In the genomic region with DNA sequence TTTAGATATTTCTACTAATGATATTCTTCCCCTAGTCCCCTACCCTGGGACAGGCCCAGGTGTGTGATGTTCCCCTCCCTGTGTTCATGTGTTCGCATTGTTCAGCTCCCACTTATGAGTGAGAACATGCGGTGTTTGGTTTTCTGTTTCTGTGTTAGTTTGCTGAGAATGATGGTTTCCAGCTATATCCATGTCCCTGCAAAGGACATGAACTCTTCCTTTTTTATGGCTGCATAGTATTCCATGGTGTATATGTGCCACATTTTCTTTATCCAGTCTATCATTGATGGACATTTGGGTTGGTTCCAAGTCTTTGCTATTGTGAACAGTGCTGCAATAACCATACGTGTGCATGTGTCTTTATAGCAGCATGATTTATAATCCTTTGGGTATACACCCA, we compare ENCODE assay signal across 14 cellular contexts. TPM values are rescaled to one million over a fixed set of nuclear protein-coding genes. Genes with fewer than 3 reads are reported as not detected.
"Had no signal": no experiment of that assay in that cellular context is flagged by ENCODE, and none has a peak within 500 bp of the region (broad histone marks: within the 10 kb centered on the region; RNA-seq: fewer than 3 reads in every experiment).

No MANE protein-coding gene starts in this region.

RNA-seq across cellular contexts. Expression of a gene that starts 39.8 kb away (rescaled TPM):
- total RNA-seq: activated naive CD4-positive, alpha-beta T cell treated with anti-CD3 and anti-CD28 coated beads for 36 hours; activated naive CD4-positive, alpha-beta T cell treated with anti-CD3 and anti-CD28 coated beads, Interleukin-2, amount 50 U/mL, for 72 hours; activated naive CD8-positive, alpha-beta T cell treated with anti-CD3 and anti-CD28 coated beads for 36 hours; activated naive CD8-positive, alpha-beta T cell treated with anti-CD3 and anti-CD28 coated beads, Interleukin-2, amount 10 ng/mL, durations not matched to agents 7 days and 5 days; activated T-helper 1 cell treated with anti-CD3 and anti-CD28 coated beads, Interleukin-12 subunit alpha, Interleukin-12 subunit beta, Interleukin-2, Interleukin-4 antibody, amounts not matched to agents 30 ng/mL and 10 ng/mL and 1 ng/mL, durations not matched to agents 14 hours and 24 hours and 36 hours; activated T-helper 17 cell treated with anti-CD3 and anti-CD28 coated beads, Interleukin-2, amount 50 U/mL, for 72 hours had no signal

RNA-seq across cellular contexts. Expression of a gene that starts 51.2 kb away (rescaled TPM):
- total RNA-seq: activated naive CD4-positive, alpha-beta T cell treated with anti-CD3 and anti-CD28 coated beads for 36 hours; activated naive CD4-positive, alpha-beta T cell treated with anti-CD3 and anti-CD28 coated beads, Interleukin-2, amount 50 U/mL, for 72 hours; activated naive CD8-positive, alpha-beta T cell treated with anti-CD3 and anti-CD28 coated beads for 36 hours; activated naive CD8-positive, alpha-beta T cell treated with anti-CD3 and anti-CD28 coated beads, Interleukin-2, amount 10 ng/mL, durations not matched to agents 7 days and 5 days; activated T-cell treated with anti-CD3 and anti-CD28 coated beads, Interleukin-2, amount 50 U/mL, for 4 hours; activated T-cell treated with anti-CD3 and anti-CD28 coated beads, Interleukin-2, amount 50 U/mL, for 72 hours; activated T-helper 1 cell treated with anti-CD3 and anti-CD28 coated beads, Interleukin-12 subunit alpha, Interleukin-12 subunit beta, Interleukin-2, Interleukin-4 antibody, amounts not matched to agents 30 ng/mL and 10 ng/mL and 1 ng/mL, durations not matched to agents 14 hours and 24 hours and 36 hours; activated T-helper 2 cell treated with anti-CD3 and anti-CD28 coated beads, Interferon-gamma antibody, Interleukin-2, Interleukin-4, amounts not matched to agents 10 μg/mL and 5 μg/mL and 100 μg/mL, durations not matched to agents 14 hours and 24 hours and 36 hours; ascending aorta; astrocyte; body of pancreas; bronchial epithelial cell; cardiac muscle cell had no signal
- polyA plus RNA-seq: cardiac muscle cell had no signal
